Comparison of ENCODE assay signal across 26 cellular contexts in genomic region chr4:173584506-173584905, GRCh38. TPM values are rescaled to one million over a fixed set of nuclear protein-coding genes. Genes with fewer than 3 reads are reported as not detected.
"Had no signal": no experiment of that assay in that cellular context is flagged by ENCODE, and none has a peak within 500 bp of the region (broad histone marks: within the 10 kb centered on the region; RNA-seq: fewer than 3 reads in every experiment).

No MANE protein-coding gene starts in this region.

- FAIRE-seq: colon, endothelial cell of umbilical vein, frontal cortex, islet of Langerhans, keratinocyte had no signal

- H3K27ac Mint-ChIP-seq: naive thymus-derived CD4-positive, alpha-beta T cell had no signal

- H3K4me3 Mint-ChIP-seq: naive thymus-derived CD4-positive, alpha-beta T cell had no signal

- ATAC-seq: foreskin keratinocyte; gastroesophageal sphincter; heart left ventricle; left colon; left lobe of liver; left ventricle myocardium superior; lower lobe of right lung; naive thymus-derived CD4-positive, alpha-beta T cell had no signal

- H3K36me3 ChIP-seq: esophagus muscularis mucosa, gastroesophageal sphincter, lower lobe of right lung had no signal

- H3K4me1 ChIP-seq: foreskin keratinocyte, lower lobe of right lung had no signal

- DNase-seq: dermis blood vessel endothelial cell; dorsolateral prefrontal cortex; effector CD4-positive, alpha-beta T cell; effector memory CD4-positive, alpha-beta T cell; foreskin keratinocyte; heart left ventricle; hippocampal formation; left colon; left ventricle myocardium superior; lower lobe of right lung; mesenchymal stem cell; midbrain; naive thymus-derived CD4-positive, alpha-beta T cell had no signal

- H3K36me3 Mint-ChIP-seq: naive thymus-derived CD4-positive, alpha-beta T cell had no signal

- H3K4me3 ChIP-seq: coronary artery, dorsolateral prefrontal cortex, esophagus muscularis mucosa, gastroesophageal sphincter, heart left ventricle, lower lobe of right lung had no signal

- H3K27ac ChIP-seq: coronary artery, dorsolateral prefrontal cortex, foreskin keratinocyte, lower lobe of right lung had no signal

- H3K4me1 Mint-ChIP-seq: naive thymus-derived CD4-positive, alpha-beta T cell had no signal

- H3K27me3 ChIP-seq: esophagus muscularis mucosa, foreskin keratinocyte, gastroesophageal sphincter had no signal

- H3K9me3 ChIP-seq: esophagus muscularis mucosa, gastroesophageal sphincter, heart left ventricle, lower lobe of right lung had no signal

RNA-seq across cellular contexts. Expression of gene HAND2, which starts 54.5 kb away (rescaled TPM):
- total RNA-seq: dermis blood vessel endothelial cell; endothelial cell of umbilical vein; epithelial cell of proximal tubule; foreskin keratinocyte; frontal cortex; kidney epithelial cell; lung microvascular endothelial cell; mononuclear cell; naive thymus-derived CD4-positive, alpha-beta T cell had no signal
- polyA plus RNA-seq: endothelial cell of umbilical vein; foreskin keratinocyte; keratinocyte; naive thymus-derived CD4-positive, alpha-beta T cell had no signal
